Comparison of ENCODE assay signal across 8 cellular contexts in the genomic region with DNA sequence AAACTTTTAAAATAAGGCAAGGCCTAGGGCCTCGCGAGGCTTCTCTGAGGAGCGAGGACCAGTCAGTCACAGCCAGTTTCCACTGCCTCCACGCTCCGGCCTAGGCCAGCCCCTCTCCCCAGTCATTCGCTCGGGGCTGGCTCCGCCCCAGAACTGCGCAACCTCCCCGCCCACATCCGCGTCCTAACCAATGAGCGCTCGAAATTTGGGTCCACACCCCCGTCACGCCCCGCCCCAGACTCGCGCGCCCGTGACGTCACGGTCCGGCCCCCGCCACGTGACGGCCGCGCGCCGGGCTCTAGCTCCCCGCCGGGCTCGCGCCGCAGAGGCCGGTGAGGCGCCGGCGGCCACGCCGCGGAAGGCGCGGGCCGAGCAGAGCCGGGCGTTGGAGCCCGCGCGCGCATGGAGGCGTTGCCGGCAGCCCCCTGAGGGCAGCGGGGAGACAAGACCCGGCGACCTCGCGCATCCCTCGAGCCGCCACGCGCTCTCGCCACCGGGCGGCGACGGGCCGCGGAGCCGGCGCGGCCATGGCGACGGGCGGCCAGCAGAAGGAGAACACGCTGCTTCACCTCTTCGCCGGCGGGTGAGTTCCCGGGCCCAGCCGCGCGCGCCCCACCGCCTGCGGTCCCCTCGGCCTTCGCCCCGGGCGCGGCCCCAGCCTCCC. TPM values are rescaled to one million over a fixed set of nuclear protein-coding genes. Genes with fewer than 3 reads are reported as not detected.
A peak's percentile ranks its signal among the peaks of the same experiment; 100 is the strongest.
DNase-seq lines count a peak whose midpoint lies in the region; ATAC-seq and TF ChIP-seq lines count a peak whose summit lies in the region.

A gene with protein sequence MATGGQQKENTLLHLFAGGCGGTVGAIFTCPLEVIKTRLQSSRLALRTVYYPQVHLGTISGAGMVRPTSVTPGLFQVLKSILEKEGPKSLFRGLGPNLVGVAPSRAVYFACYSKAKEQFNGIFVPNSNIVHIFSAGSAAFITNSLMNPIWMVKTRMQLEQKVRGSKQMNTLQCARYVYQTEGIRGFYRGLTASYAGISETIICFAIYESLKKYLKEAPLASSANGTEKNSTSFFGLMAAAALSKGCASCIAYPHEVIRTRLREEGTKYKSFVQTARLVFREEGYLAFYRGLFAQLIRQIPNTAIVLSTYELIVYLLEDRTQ (plus strand): TSS at position 301 of the 664 bp plus-strand sequence. CDS start 227 bp downstream, at position 528.

- H3K36me3 Mint-ChIP-seq in activated naive CD4-positive, alpha-beta T cell treated with anti-CD3 and anti-CD28 coated beads, Interleukin-2, amount 50 U/mL, for 72 hours = peaks cover 0 to 6% of the 10 kb centered on the region in 2 donors
- no peaks in the 10 kb centered on the region for H3K36me3 Mint-ChIP-seq in glutamatergic neuron (ENCODE audit: unreplicated experiment)

- H3K9me3 ChIP-seq in osteoblast (ENCODE audit: low read depth, low read length) = no peaks in the 10 kb centered on the region
- no peaks in the 10 kb centered on the region for H3K9me3 ChIP-seq in thoracic aorta

- H3K27ac Mint-ChIP-seq in activated naive CD4-positive, alpha-beta T cell treated with anti-CD3 and anti-CD28 coated beads, Interleukin-2, amount 50 U/mL, for 72 hours = peak within 1 kb of the TSS; percentile 71 to 90
- peak within 1 kb of the TSS; percentile 76 for H3K27ac Mint-ChIP-seq in glutamatergic neuron (ENCODE audit: unreplicated experiment)

- POLR2A ChIA-PET in GM10248 (lab: Yijun Ruan, JAX) = interaction anchor here (0.5 to 1.2 kb wide), 9 partner anchors 9 to 417 kb away, joined by 3 to 8 read pairs (median 4); no protein-coding TSS in a partner anchor

- CTCF ChIA-PET in GM10248 (lab: Yijun Ruan, JAX) = interaction anchor here (0.7 kb wide), 1 partner anchor 12 kb away, joined by 3 read pairs; no protein-coding TSS in a partner anchor

- TF ChIP-seq CTCF in GM10248 (IDR thresholded peaks at IDR 0.05; ENCODE audit: control extremely low read depth, extremely low read depth, low read depth, missing control alignments) (no peak), glutamatergic neuron (IDR thresholded peaks at IDR 0.05; ENCODE audit: partially characterized antibody, unreplicated experiment) (no peak), osteoblast (IDR thresholded peaks at IDR 0.05; ENCODE audit: extremely low read depth, low read depth, low read length) (no peak), thoracic aorta (IDR thresholded peaks at IDR 0.05) (no peak)

- DNase-seq in GM10248 (ENCODE audit: extremely low spot score) = peak; percentile 99
- peak; percentile 97 for DNase-seq in NCI-H1092 (lab: John Stamatoyannopoulos, UW)
- peak; percentile 99 for DNase-seq in activated naive CD4-positive, alpha-beta T cell treated with anti-CD3 and anti-CD28 coated beads, Interleukin-2, amount 50 U/mL, for 72 hours (ENCODE audit: low spot score in 2 of 2)
- peak; percentile 98 for DNase-seq in glutamatergic neuron
- peak; percentile 99 for DNase-seq in osteoblast (ENCODE audit: insufficient read length, low spot score, missing footprints)
- DNase-seq in thoracic aorta (ENCODE audit: low spot score) = peak; percentile 87

- no peaks in the 10 kb centered on the region for H3K9me3 Mint-ChIP-seq in activated naive CD4-positive, alpha-beta T cell treated with anti-CD3 and anti-CD28 coated beads, Interleukin-2, amount 50 U/mL, for 72 hours
- peaks cover 4% of the 10 kb centered on the region for H3K9me3 Mint-ChIP-seq in glutamatergic neuron (ENCODE audit: unreplicated experiment)

- H2AFZ ChIP-seq in osteoblast (ENCODE audit: low read length) = peak within 1 kb of the TSS; percentile 87

- H3K79me2 ChIP-seq in osteoblast (ENCODE audit: insufficient read depth, low read length) = peaks cover 43% of the 10 kb centered on the region

- H3K27me3 ChIP-seq in osteoblast (ENCODE audit: insufficient read depth, low read length) (no peaks in the 10 kb centered on the region), thoracic aorta (replicated peaks; ENCODE audit: insufficient read depth) (no peaks in the 10 kb centered on the region)

- peak; percentile 96 for ATAC-seq in HG02610 (IDR thresholded peaks at IDR 0.05; ENCODE audit: unreplicated experiment)
- ATAC-seq in SK-N-SH treated with all-trans-retinoic acid at 6 μM for 48 hours = peak; percentile 98
- peak; percentile 98 for ATAC-seq in activated naive CD4-positive, alpha-beta T cell treated with anti-CD3 and anti-CD28 coated beads, Interleukin-2, amount 50 U/mL, for 72 hours
- peak; percentile 95 for ATAC-seq in thoracic aorta (ENCODE audit: insufficient number of reproducible peaks, low FRiP score, low read depth)

- no peaks in the 10 kb centered on the region for H3K36me3 ChIP-seq in osteoblast (ENCODE audit: insufficient read depth, low read length)
- H3K36me3 ChIP-seq in thoracic aorta = no peaks in the 10 kb centered on the region

- H3K4me1 Mint-ChIP-seq in glutamatergic neuron (ENCODE audit: low read depth, unreplicated experiment) = peaks cover 7% of the 10 kb centered on the region

- H3K4me3 Mint-ChIP-seq in glutamatergic neuron (ENCODE audit: unreplicated experiment) = peak within 1 kb of the TSS; percentile 92

- H3K4me1 ChIP-seq in osteoblast (ENCODE audit: insufficient read depth, low read length) (peaks cover 5% of the 10 kb centered on the region), thoracic aorta (ENCODE audit: control insufficient read depth in 1 of 2, low read depth in 2 of 2) (peaks cover 8% of the 10 kb centered on the region in 2 donors)

- H4K20me1 ChIP-seq in osteoblast (ENCODE audit: insufficient read depth, low read length) = peaks cover 11% of the 10 kb centered on the region

- H3K4me3 ChIP-seq in osteoblast (ENCODE audit: insufficient read depth, low read length) (peak within 1 kb of the TSS; percentile 77), thoracic aorta (peak within 1 kb of the TSS; percentile 90)

- H3K27ac ChIP-seq in osteoblast (ENCODE audit: low read depth, low read length) = peak within 1 kb of the TSS; percentile 82
- H3K27ac ChIP-seq in thoracic aorta = peak within 1 kb of the TSS; percentile 79 to 82

- peak within 1 kb of the TSS; percentile 86 for H3K4me2 ChIP-seq in osteoblast (ENCODE audit: insufficient read depth, low read length)

- H3K27me3 Mint-ChIP-seq in glutamatergic neuron (ENCODE audit: unreplicated experiment) = peaks cover 2% of the 10 kb centered on the region

TF ChIP-seq in SK-N-SH treated with all-trans-retinoic acid at 6 μM for 48 hours, 23 proteins besides CTCF, POLR2A, EP300 and RAD21:
- TF ChIP-seq GLIS3 (CRISPR knock-in tag; IDR thresholded peaks at IDR 0.05) = no peak
- peak; percentile 15; the same call in 1 of the 2 replicates for TF ChIP-seq ZFP30 (CRISPR knock-in tag; IDR thresholded peaks at IDR 0.05)
- 0 out of 2 replicates have a peak, but pooled peaks have one; percentile 20 for TF ChIP-seq ZC3H10 (CRISPR knock-in tag; IDR thresholded peaks at IDR 0.05)

RNA-seq across cellular contexts. Expression of the gene that starts here (rescaled TPM):
- 1 to 10 TPM; 6.1 to 6.2 TPM for total RNA-seq in activated naive CD4-positive, alpha-beta T cell treated with anti-CD3 and anti-CD28 coated beads, Interleukin-2, amount 50 U/mL, for 72 hours
- 4.6 TPM for total RNA-seq in glutamatergic neuron (ENCODE audit: unreplicated experiment)
- 7.2 and 8.0 TPM in 2 replicates for total RNA-seq in osteoblast
- total RNA-seq in thoracic aorta = 10 to 100 TPM in 1 of 2 donors, 1 to 10 TPM in 1; 4.1 to 12.3 TPM

Comparison
In these comparisons a context has a peak if more than half of its experiments do, and no peak if none do; other contexts are left out.
1. Peak in every context shown above with its lines: DNase-seq, ATAC-seq, H3K4me3 ChIP-seq and H3K27ac ChIP-seq.